21 cellular contexts compared by ENCODE assay signal in the genomic region with DNA sequence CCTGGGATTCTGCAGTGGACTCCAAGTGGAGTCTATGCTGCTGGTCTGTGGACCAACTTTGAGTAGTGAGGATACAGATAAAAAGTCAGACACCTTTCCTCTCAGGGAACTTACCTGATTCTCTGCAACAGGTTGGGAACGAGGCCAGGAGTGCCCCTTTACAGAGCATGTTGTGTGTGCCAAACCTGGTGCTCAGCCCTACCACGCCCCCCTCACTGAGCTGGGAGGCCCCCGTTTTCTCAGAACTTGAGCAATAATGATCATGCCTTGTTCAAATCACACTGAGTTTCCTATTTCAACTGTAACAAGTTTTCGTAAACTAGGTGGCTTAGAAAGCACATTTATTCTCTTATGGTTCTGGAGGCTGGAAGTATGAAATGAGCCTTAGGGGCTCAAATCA.
"Had no signal": no experiment of that assay in that cellular context is flagged by ENCODE, and none has a peak within 500 bp of the region (broad histone marks: within the 10 kb centered on the region; RNA-seq: fewer than 3 reads in every experiment).

No MANE protein-coding gene starts in this region.

- H3K9me3 ChIP-seq: MG63, SK-N-SH had no signal

- H3K9ac ChIP-seq: SK-N-SH had no signal

- H3K4me2 ChIP-seq: SK-N-SH had no signal

- H3K36me3 ChIP-seq: MG63 had no signal

- H3K4me3 ChIP-seq: MG63 had no signal

- FAIRE-seq: HepG2, RCC 7860 had no signal

- DNase-seq: IMR-90, Karpas-422, KG1, MG63, NCI-H1092 treated with DMSO at 0.1 percent for 48 hours, NCI-H1436, NCI-H187, NCI-H2029, NCI-H2081 treated with DMSO at 0.1 percent for 48 hours, NCI-H2171, NCI-H226, NCI-H446, NCI-H510A, NCI-H524 treated with DMSO at 0.1 percent for 48 hours, NCI-H69, NCI-H774, RPMI8226, SHP77, SK-N-SH had no signal

- H3K27me3 ChIP-seq: MG63 had no signal
